In the genomic region with DNA sequence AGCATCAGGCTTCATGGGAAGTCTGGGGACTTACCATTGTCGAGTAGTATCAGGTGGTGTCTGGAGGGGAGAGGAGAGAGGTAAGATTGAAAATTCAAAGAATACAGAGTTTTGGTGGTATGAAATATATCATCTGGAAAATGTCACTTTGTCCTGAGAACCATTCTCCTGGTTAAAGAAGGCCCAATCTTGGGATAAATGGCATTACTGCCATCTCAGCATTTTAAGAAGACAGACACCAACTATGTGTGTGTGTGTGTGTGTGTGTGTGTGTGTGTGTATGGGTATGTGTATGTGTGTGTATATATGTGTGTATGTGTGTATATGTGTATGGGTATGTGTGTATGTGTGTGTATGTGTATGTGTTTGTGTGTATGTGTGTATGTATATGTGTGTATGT, we compare ENCODE assay signal across 30 cellular contexts.
"Had no signal": no experiment of that assay in that cellular context is flagged by ENCODE, and none has a peak within 500 bp of the region (broad histone marks: within the 10 kb centered on the region; RNA-seq: fewer than 3 reads in every experiment).

No MANE protein-coding gene starts in this region.

- ATAC-seq: naive thymus-derived CD8-positive, alpha-beta T cell; natural killer cell treated with Interleukin-12 subunit alpha and Interleukin-12 subunit beta and Interleukin-15 and Interleukin-18, amount 100 ng/mL, for 72 hours; pancreas; right cardiac atrium; sciatic nerve; stimulated activated memory B cell treated with anti-CD40 and anti-IgM and Interleukin-4, amounts not matched to agents 10 μg/mL and 1 μg/mL and 100 μg/mL, for 72 hours; stimulated activated naive CD8-positive, alpha-beta T cell treated with anti-CD3 and anti-CD28 coated beads, Interleukin-15, amount 100 ng/mL, for 72 hours; stimulated activated naive CD8-positive, alpha-beta T cell treated with anti-CD3 and anti-CD28 coated beads, Interleukin-15, Interleukin-2, amounts not matched to agents 100 U/mL and 50 U/mL, for 24 hours had no signal

- H3K9me3 ChIP-seq: neutrophil, pancreas, prostate gland, spleen, suprapubic skin, thoracic aorta, thyroid gland, upper lobe of left lung, vagina had no signal

- H3K27ac ChIP-seq: neutrophil, pancreas, prostate gland, skin epidermis, spleen, suprapubic skin, thoracic aorta, thyroid gland, tibial nerve, upper lobe of left lung, vagina had no signal

- H3K4me2 ChIP-seq: smooth muscle cell had no signal

- H3K36me3 ChIP-seq: neutrophil, pancreas, prostate gland, spleen, suprapubic skin, thoracic aorta, thyroid gland, tibial nerve, upper lobe of left lung, vagina had no signal

- H3K4me3 ChIP-seq: pancreas, prostate gland, skin epidermis, smooth muscle cell, spleen, suprapubic skin, thoracic aorta, thyroid gland, tibial nerve, upper lobe of left lung, vagina had no signal

- H3K4me1 ChIP-seq: pancreas, prostate gland, suprapubic skin, thyroid gland, upper lobe of left lung, vagina had no signal

- H3K27me3 ChIP-seq: neutrophil, spleen, suprapubic skin, thyroid gland, tibial nerve, upper lobe of left lung, vagina had no signal

- DNase-seq: naive thymus-derived CD8-positive, alpha-beta T cell; nephron progenitor cell; nucleus accumbens; pancreas; right cardiac atrium; spleen; stimulated activated CD4-positive, alpha-beta T cell treated with anti-CD3 and anti-CD28 coated beads, Interleukin-12 subunit alpha, Interleukin-12 subunit beta, amount 100 ng/mL, for 4 hours; stimulated activated CD4-positive, alpha-beta T cell treated with anti-CD3 and anti-CD28 coated beads, Interleukin-1b, Interleukin-23, amount 100 ng/mL, for 48 hours; stimulated activated CD4-positive, alpha-beta T cell treated with anti-CD3 and anti-CD28 coated beads, Interleukin-4, amount 100 ng/mL, for 1 hour; stimulated activated CD4-positive, alpha-beta T cell treated with anti-CD3 and anti-CD28 coated beads, Interleukin-4, amount 100 ng/mL, for 4 hours; stimulated activated CD8-positive, alpha-beta memory T cell treated with anti-CD3 and anti-CD28 coated beads, Interleukin-4, amount 100 ng/mL, for 48 hours; stimulated activated naive CD4-positive, alpha-beta T cell; stimulated activated naive CD8-positive, alpha-beta T cell treated with anti-CD3 and anti-CD28 coated beads, Interleukin-15, amount 100 ng/mL, for 72 hours; stimulated activated naive CD8-positive, alpha-beta T cell treated with anti-CD3 and anti-CD28 coated beads, Interleukin-15, Interleukin-2, amounts not matched to agents 100 U/mL and 50 U/mL, for 24 hours; substantia nigra; thyroid gland; trophoblast cell; upper lobe of left lung had no signal

- FAIRE-seq: pancreas, urothelium cell line had no signal
